In genomic region chr16:912684-913613, GRCh38 we compare ENCODE assay signal across 1 cellular context.
TF ChIP-seq lines count a peak whose summit lies in the region.

No MANE protein-coding gene starts in this region.

TF ChIP-seq in HepG2, 621 proteins besides CTCF, POLR2A, EP300 and RAD21 (continues in another document):
- TF ChIP-seq PRPF4 (IDR thresholded peaks at IDR 0.05; ENCODE audit: low read depth, low read length, poor library complexity, severe bottlenecking) (no peak), ZNF407 (CRISPR knock-in tag; IDR thresholded peaks at IDR 0.05; ENCODE audit: not compliant biosample characterization) (no peak), MAFF (IDR thresholded peaks at IDR 0.05; ENCODE audit: low read depth, low read length) (no peak), RBM22 (optimal IDR thresholded peaks at IDR 0.05; ENCODE audit: low read length) (no peak), HNRNPUL1 (IDR thresholded peaks at IDR 0.05; ENCODE audit: low read depth, low read length) (no peak), ATF7-NPFF (CRISPR knock-in tag; IDR thresholded peaks at IDR 0.05; ENCODE audit: low read depth) (peak; percentile 69; the same call in 1 of the 2 replicates), MYPOP (CRISPR knock-in tag; IDR thresholded peaks at IDR 0.05) (peak; percentile 70; the same call in 1 of the 2 replicates), ATF2 (CRISPR knock-in tag; IDR thresholded peaks at IDR 0.05) (no peak), KAT8 (CRISPR knock-in tag; IDR thresholded peaks at IDR 0.05) (peak; percentile 69), CCAR2 (optimal IDR thresholded peaks at IDR 0.05; ENCODE audit: low read depth, low read length) (no peak), ZNF382 (CRISPR knock-in tag; IDR thresholded peaks at IDR 0.05; ENCODE audit: borderline replicate concordance) (no peak), ZNF512B (CRISPR knock-in tag; IDR thresholded peaks at IDR 0.05; ENCODE audit: borderline replicate concordance) (no peak), CC2D1A (CRISPR knock-in tag; IDR thresholded peaks at IDR 0.05) (no peak), SOX13 (IDR thresholded peaks at IDR 0.05) (peak; percentile 78; the same call in 1 of the 2 replicates), SOX13 (CRISPR knock-in tag; conservative IDR thresholded peaks at IDR 0.05 in 1 of 2, IDR thresholded peaks at IDR 0.05 in 1 of 2) (peak in 1 of 2 experiments; percentile 96; a peak in 2 of 4 replicates), KLF11 (CRISPR knock-in tag; IDR thresholded peaks at IDR 0.05) (peak; percentile 36; the same call in 1 of the 2 replicates), ZMAT5 (CRISPR knock-in tag; IDR thresholded peaks at IDR 0.05; ENCODE audit: borderline replicate concordance, low read depth) (no peak), ZNF17 (CRISPR knock-in tag; IDR thresholded peaks at IDR 0.05) (no peak), MAFG (CRISPR knock-in tag; IDR thresholded peaks at IDR 0.05) (no peak), GTF3A (CRISPR knock-in tag; conservative IDR thresholded peaks at IDR 0.05) (no peak), ATAD3A (CRISPR knock-in tag; IDR thresholded peaks at IDR 0.05) (no peak), ATF1 (CRISPR knock-in tag; IDR thresholded peaks at IDR 0.05) (no peak), PBX2 (CRISPR knock-in tag; IDR thresholded peaks at IDR 0.05) (no peak), SP5 (CRISPR knock-in tag; IDR thresholded peaks at IDR 0.05; ENCODE audit: borderline replicate concordance, low read depth) (peak; percentile 85), CBX2 (IDR thresholded peaks at IDR 0.05; ENCODE audit: low read depth, low read length) (no peak), CBX2 (CRISPR knock-in tag; IDR thresholded peaks at IDR 0.05; ENCODE audit: low read depth) (no peak), SRSF1 (optimal IDR thresholded peaks at IDR 0.05; ENCODE audit: low read depth, low read length) (no peak), FOXM1 (CRISPR knock-in tag; IDR thresholded peaks at IDR 0.05) (no peak), TCF7 (IDR thresholded peaks at IDR 0.05; ENCODE audit: low read depth) (no peak), ZNF644 (CRISPR knock-in tag; IDR thresholded peaks at IDR 0.05; ENCODE audit: low read depth) (peak; percentile 36; the same call in 1 of the 2 replicates), MED13 (CRISPR knock-in tag; IDR thresholded peaks at IDR 0.05) (no peak), ZNF704 (CRISPR knock-in tag; IDR thresholded peaks at IDR 0.05; ENCODE audit: borderline replicate concordance) (no peak), ZNF7 (CRISPR knock-in tag; IDR thresholded peaks at IDR 0.05) (peak; percentile 33; the same call in 1 of the 2 replicates), TBX3 (IDR thresholded peaks at IDR 0.05; ENCODE audit: borderline replicate concordance) (peak; percentile 57; the same call in 1 of the 2 replicates), ZFAT (CRISPR knock-in tag; conservative IDR thresholded peaks at IDR 0.05) (no peak), ZNF607 (CRISPR knock-in tag; IDR thresholded peaks at IDR 0.05; ENCODE audit: borderline replicate concordance) (peak; percentile 41; the same call in 1 of the 2 replicates), HINFP (CRISPR knock-in tag; IDR thresholded peaks at IDR 0.05; ENCODE audit: low read depth) (no peak), FOXJ3 (CRISPR knock-in tag; IDR thresholded peaks at IDR 0.05; ENCODE audit: borderline replicate concordance) (0 out of 2 replicates have a peak, but pooled peaks have one; percentile 43), PHF21A (CRISPR knock-in tag; IDR thresholded peaks at IDR 0.05) (peak; percentile 76; the same call in 1 of the 2 replicates), KLF15 (CRISPR knock-in tag; IDR thresholded peaks at IDR 0.05; ENCODE audit: borderline replicate concordance) (no peak), PHF5A (CRISPR knock-in tag; IDR thresholded peaks at IDR 0.05; ENCODE audit: low read depth, unreplicated experiment) (no peak), PLRG1 (conservative IDR thresholded peaks at IDR 0.05) (no peak), ZNF713 (CRISPR knock-in tag; IDR thresholded peaks at IDR 0.05) (peak; percentile 23; the same call in 1 of the 2 replicates), PBX3 (CRISPR knock-in tag; IDR thresholded peaks at IDR 0.05; ENCODE audit: borderline replicate concordance) (no peak), ZNF841 (CRISPR knock-in tag; IDR thresholded peaks at IDR 0.05; ENCODE audit: borderline replicate concordance) (no peak), ZNF672 (CRISPR knock-in tag; IDR thresholded peaks at IDR 0.05) (no peak), WIZ (CRISPR knock-in tag; IDR thresholded peaks at IDR 0.05) (0 out of 2 replicates have a peak, but pooled peaks have one; percentile 55)
